Comparison of ENCODE assay signal across 8 cellular contexts in genomic region chr11:9313648-9314290, GRCh38. TPM values are rescaled to one million over a fixed set of nuclear protein-coding genes. Genes with fewer than 3 reads are reported as not detected.
A peak's percentile ranks its signal among the peaks of the same experiment; 100 is the strongest.
DNase-seq lines count a peak whose midpoint lies in the region; ATAC-seq and TF ChIP-seq lines count a peak whose summit lies in the region.

No MANE protein-coding gene starts in this region.

- TF ChIP-seq CTCF in coronary artery (IDR thresholded peaks at IDR 0.05): no peak
- no peak for TF ChIP-seq CTCF in lower lobe of right lung (IDR thresholded peaks at IDR 0.05)

- H3K27me3 ChIP-seq in SJSA1 (replicated peaks) (no peaks in the 10 kb centered on the region), lower lobe of right lung (ENCODE audit: low read depth) (no peaks in the 10 kb centered on the region), stomach smooth muscle (ENCODE audit: control insufficient read depth in 1 of 2, insufficient read depth in 2 of 2, low read length in 2 of 2) (no peaks in the 10 kb centered on the region)

- H3K4me3 ChIP-seq in SJSA1 (peak overlapping the region; percentile 77), coronary artery (peak overlapping the region; percentile 94), lower lobe of right lung (peak overlapping the region; percentile 92), stomach smooth muscle (ENCODE audit: low read length in 2 of 2) (peak overlapping the region; percentile 86 to 95)

- H3K27ac ChIP-seq in SJSA1: peak overlapping the region; percentile 76
- H3K27ac ChIP-seq in coronary artery: peak overlapping the region; percentile 81 to 82
- peak overlapping the region; percentile 87 for H3K27ac ChIP-seq in lower lobe of right lung
- peak overlapping the region; percentile 31 for H3K27ac ChIP-seq in stomach smooth muscle (ENCODE audit: low read length)

- DNase-seq in activated T-cell treated with anti-CD3 and anti-CD28 coated beads for 48 hours (ENCODE audit: low read depth): peak; percentile 20
- no peak for DNase-seq in activated T-cell treated with anti-CD3 and anti-CD28 coated beads for 4 hours
- no peak for DNase-seq in SJSA1 (ENCODE audit: low read depth in 1 of 2, low spot score in 2 of 2)
- no peak for DNase-seq in coronary artery (ENCODE audit: low spot score)
- DNase-seq in lower lobe of right lung: no peak
- no peak for DNase-seq in COR-L47 (lab: John Stamatoyannopoulos, UW)

- no peaks in the 10 kb centered on the region for H3K9me3 ChIP-seq in SJSA1 (replicated peaks)
- no peaks in the 10 kb centered on the region for H3K9me3 ChIP-seq in lower lobe of right lung
- H3K9me3 ChIP-seq in stomach smooth muscle (ENCODE audit: control insufficient read depth in 2 of 2, low read length in 2 of 2): no peaks in the 10 kb centered on the region

- peak overlapping the region; percentile 85 to 91 for H3K9ac ChIP-seq in stomach smooth muscle (ENCODE audit: low read length in 2 of 2)

- H3K4me1 ChIP-seq in SJSA1 (replicated peaks) (peaks cover 11% of the 10 kb centered on the region), lower lobe of right lung (peaks cover 30% of the 10 kb centered on the region), stomach smooth muscle (ENCODE audit: control insufficient read depth, insufficient read depth, low read length) (peaks cover 8% of the 10 kb centered on the region)

- 0 out of 2 replicates have a peak, but pooled peaks cover 4% of the 10 kb centered on the region for H3K36me3 ChIP-seq in SJSA1
- no peaks in the 10 kb centered on the region for H3K36me3 ChIP-seq in lower lobe of right lung
- H3K36me3 ChIP-seq in stomach smooth muscle (ENCODE audit: control insufficient read depth in 2 of 2, insufficient read depth in 2 of 2, low read length in 2 of 2): no peaks in the 10 kb centered on the region

- ATAC-seq in HG02973 (IDR thresholded peaks at IDR 0.05; ENCODE audit: unreplicated experiment) (peak; percentile 9), lower lobe of right lung (peak; percentile 42 to 48)

- intact Hi-C loops in lower lobe of right lung (cut with DNase I): no loop called here

RNA-seq across cellular contexts. Expression of gene TMEM41B, which starts 0.6 kb away (rescaled TPM):
- total RNA-seq in SJSA1 (2014; rRNA removed; shearing (Covaris generic)): 27.2 and 30.3 TPM in 2 replicates
- total RNA-seq in lower lobe of right lung: 58.1 TPM

RNA-seq across cellular contexts. Expression of gene DENND5A, which starts 48.6 kb away (rescaled TPM):
- total RNA-seq in SJSA1 (2014; rRNA removed; shearing (Covaris generic)): 29.4 and 44.6 TPM in 2 replicates
- total RNA-seq in lower lobe of right lung: 97.5 TPM

Comparison
In these comparisons a context has a peak if more than half of its experiments do, and no peak if none do; other contexts are left out.
1. H3K27ac ChIP-seq: peak in every context shown above with its lines; median percentile 87 in lower lobe of right lung; 82 in coronary artery; 76 in SJSA1; 31 in stomach smooth muscle.